Comparison of ENCODE assay signal across 1 cellular context in the genomic region with DNA sequence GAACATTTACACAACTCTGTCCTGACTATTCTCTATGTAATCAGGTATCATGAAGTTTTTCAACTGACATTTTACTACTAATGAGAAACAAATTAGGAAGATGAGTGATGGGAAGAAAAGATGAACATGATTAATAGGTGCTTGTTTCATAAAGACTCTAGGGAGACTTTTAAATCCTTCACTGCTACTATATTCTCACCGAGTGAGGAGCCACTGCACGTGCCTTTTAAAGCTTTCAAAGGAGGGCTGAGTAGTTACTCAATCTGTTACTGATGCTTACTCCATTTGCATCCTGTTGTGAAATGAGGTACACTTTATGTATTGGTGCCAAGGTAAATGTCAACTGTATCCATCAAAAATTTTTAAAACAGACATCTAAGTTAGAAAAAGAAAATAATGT.
TF ChIP-seq lines count a peak whose summit lies in the region.

No MANE protein-coding gene starts in this region.

TF ChIP-seq in liver, 16 proteins besides CTCF, POLR2A, EP300 and RAD21:
- TF ChIP-seq EGR1 (IDR thresholded peaks at IDR 0.05; ENCODE audit: low read depth in 2 of 2) (no peak), FOXA1 (IDR thresholded peaks at IDR 0.05) (no peak), SP1 (IDR thresholded peaks at IDR 0.05) (no peak), JUND (IDR thresholded peaks at IDR 0.05) (no peak), YY1 (IDR thresholded peaks at IDR 0.05) (peak; percentile 20), FOXA2 (IDR thresholded peaks at IDR 0.05) (no peak), ATF3 (IDR thresholded peaks at IDR 0.05) (no peak)
- TF ChIP-seq, protein P1, sequence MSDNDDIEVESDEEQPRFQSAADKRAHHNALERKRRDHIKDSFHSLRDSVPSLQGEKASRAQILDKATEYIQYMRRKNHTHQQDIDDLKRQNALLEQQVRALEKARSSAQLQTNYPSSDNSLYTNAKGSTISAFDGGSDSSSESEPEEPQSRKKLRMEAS (IDR thresholded peaks at IDR 0.05) = no peak
